ENCODE assay signal across 12 cellular contexts in the genomic region with DNA sequence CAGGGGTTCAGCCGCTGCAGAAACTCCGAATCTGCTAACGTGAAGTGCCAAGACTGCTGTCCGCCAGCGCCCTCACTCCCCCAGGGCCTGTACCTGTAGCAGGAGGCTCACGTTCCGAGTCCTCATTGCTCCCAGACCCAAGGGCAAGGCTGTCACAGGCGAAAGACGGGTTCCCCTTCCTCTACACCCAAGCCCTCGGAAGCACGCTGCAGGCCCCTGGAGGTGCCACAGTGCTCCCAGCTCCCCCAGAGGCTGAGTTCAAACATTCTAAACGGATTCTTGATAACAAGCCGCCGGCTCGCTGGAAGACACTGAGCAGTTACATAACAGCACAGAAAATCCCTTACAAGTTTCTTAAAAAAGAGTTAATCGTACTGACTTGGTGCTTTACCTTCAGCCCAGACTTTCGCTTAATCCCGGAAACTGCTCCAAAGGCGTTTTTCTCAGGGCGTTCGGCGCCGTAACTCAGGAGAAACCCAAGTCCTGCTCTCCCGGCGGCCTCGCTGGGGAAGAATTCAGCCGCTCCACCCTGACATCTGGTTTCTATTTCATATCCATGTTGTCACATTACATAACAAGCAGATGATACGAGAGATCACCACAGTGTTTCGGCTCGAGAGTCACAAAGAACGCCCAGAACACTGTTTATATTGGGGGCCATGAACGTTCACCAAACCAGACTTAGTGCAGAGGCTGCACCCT.
DNase-seq lines count a peak whose midpoint lies in the region; ATAC-seq and TF ChIP-seq lines count a peak whose summit lies in the region.
"Had no signal": no experiment of that assay in that cellular context is flagged by ENCODE, and none has a peak within 500 bp of the region (broad histone marks: within the 10 kb centered on the region; RNA-seq: fewer than 3 reads in every experiment).

No MANE protein-coding gene starts in this region.

- H3K27me3 Mint-ChIP-seq in neural progenitor cell (ENCODE audit: insufficient read depth, low read depth): peaks cover 2% of the 10 kb centered on the region

- H3K9ac ChIP-seq in SK-N-MC (ENCODE audit: insufficient read length) (peak overlapping the region; percentile 68), neural progenitor cell (no peak overlapping the region)

- H2AFZ ChIP-seq in ACC112 (ENCODE audit: low read length, unreplicated experiment) (peak overlapping the region; percentile 94), neural progenitor cell (replicated peaks) (no peak overlapping the region)

- H3K36me3 ChIP-seq in ACC112 (ENCODE audit: insufficient read depth, low read length) (0 out of 2 replicates have a peak, but pooled peaks cover 1% of the 10 kb centered on the region), SK-N-MC (ENCODE audit: insufficient read depth, low read length) (no peaks in the 10 kb centered on the region), neural progenitor cell (no peaks in the 10 kb centered on the region)

- peaks cover 2% of the 10 kb centered on the region for H3K36me3 Mint-ChIP-seq in neural progenitor cell

- H3K4me1 Mint-ChIP-seq in neural progenitor cell: peaks cover 63% of the 10 kb centered on the region

- H4K20me1 ChIP-seq in neural progenitor cell (ENCODE audit: low read depth): peaks cover 89% of the 10 kb centered on the region

- H3K79me2 ChIP-seq in ACC112 (ENCODE audit: control insufficient read depth, insufficient read depth, low read length, unreplicated experiment) (peaks cover 6% of the 10 kb centered on the region), neural progenitor cell (ENCODE audit: low read depth) (peaks cover 86% of the 10 kb centered on the region)

- H3K4me2 ChIP-seq in neural progenitor cell: no peak overlapping the region

- no peak for ATAC-seq in GM18498 (IDR thresholded peaks at IDR 0.05; ENCODE audit: unreplicated experiment)

- H3K4me3 ChIP-seq in ACC112 (ENCODE audit: low read depth, low read length): peak overlapping the region; percentile 76
- H3K4me3 ChIP-seq in SK-N-MC: peak overlapping the region; percentile 77
- H3K4me3 ChIP-seq in fibroblast of the aortic adventitia (ENCODE audit: low read depth, low read length): peak overlapping the region; percentile 70
- H3K4me3 ChIP-seq in neural progenitor cell: no peak overlapping the region

- no peak overlapping the region for H3K4me3 Mint-ChIP-seq in neural progenitor cell

- H3K27ac Mint-ChIP-seq in neural progenitor cell: peak overlapping the region; percentile 37

- peaks cover 16% of the 10 kb centered on the region for H3K4me1 ChIP-seq in ACC112 (ENCODE audit: control insufficient read depth, insufficient read depth, low read length, unreplicated experiment)
- H3K4me1 ChIP-seq in neural progenitor cell: peaks cover 24% of the 10 kb centered on the region

- TF ChIP-seq CTCF in fibroblast of the aortic adventitia (IDR thresholded peaks at IDR 0.05; ENCODE audit: insufficient read depth, low read length) (peak; percentile 10), neural progenitor cell (IDR thresholded peaks at IDR 0.05) (no peak)

- H3F3A ChIP-seq in neural progenitor cell (ENCODE audit: low read depth): peaks cover 5% of the 10 kb centered on the region

- no peaks in the 10 kb centered on the region for H3K9me3 Mint-ChIP-seq in neural progenitor cell

- H3K9me3 ChIP-seq in SK-N-MC (ENCODE audit: low read depth, low read length) (no peaks in the 10 kb centered on the region), neural progenitor cell (ENCODE audit: low read depth) (no peaks in the 10 kb centered on the region)
- H3K9me3 ChIP-seq: neutrophil had no signal

- H3K27ac ChIP-seq in ACC112 (ENCODE audit: low read depth, low read length) (peak overlapping the region; percentile 63; the same call in 1 of the 2 replicates), SK-N-MC (peak overlapping the region; percentile 98), neural progenitor cell (no peak overlapping the region)
- H3K27ac ChIP-seq: C4-2B, neutrophil had no signal

- DNase-seq in SK-N-MC (ENCODE audit: low read depth, low spot score): peak; percentile 63
- DNase-seq in fibroblast of the aortic adventitia (ENCODE audit: low read depth): peak; percentile 84
- DNase-seq in neural progenitor cell (ENCODE audit: low spot score): no peak
- DNase-seq in NCI-H187 treated with DMSO at 0.1 percent for 48 hours (lab: John Stamatoyannopoulos, UW): no peak
- DNase-seq in COR-L47 (lab: John Stamatoyannopoulos, UW): no peak
- no peak for DNase-seq in D341Med (ENCODE audit: low spot score)
- DNase-seq: NCI-H226; stimulated activated naive CD4-positive, alpha-beta T cell had no signal

- H3K27me3 ChIP-seq in ACC112 (ENCODE audit: insufficient read depth, low read length) (no peaks in the 10 kb centered on the region), neural progenitor cell (no peaks in the 10 kb centered on the region)
- H3K27me3 ChIP-seq: neutrophil had no signal

Comparison
In these comparisons a context has a peak if more than half of its experiments do, and no peak if none do; other contexts are left out.
1. DNase-seq: peak in SK-N-MC (single experiment) and fibroblast of the aortic adventitia (single experiment); none in neural progenitor cell (single experiment), NCI-H187 treated with DMSO at 0.1 percent for 48 hours (single experiment), COR-L47 (single experiment) and D341Med (single experiment).